ENCODE assay signal across 12 cellular contexts in the genomic region with DNA sequence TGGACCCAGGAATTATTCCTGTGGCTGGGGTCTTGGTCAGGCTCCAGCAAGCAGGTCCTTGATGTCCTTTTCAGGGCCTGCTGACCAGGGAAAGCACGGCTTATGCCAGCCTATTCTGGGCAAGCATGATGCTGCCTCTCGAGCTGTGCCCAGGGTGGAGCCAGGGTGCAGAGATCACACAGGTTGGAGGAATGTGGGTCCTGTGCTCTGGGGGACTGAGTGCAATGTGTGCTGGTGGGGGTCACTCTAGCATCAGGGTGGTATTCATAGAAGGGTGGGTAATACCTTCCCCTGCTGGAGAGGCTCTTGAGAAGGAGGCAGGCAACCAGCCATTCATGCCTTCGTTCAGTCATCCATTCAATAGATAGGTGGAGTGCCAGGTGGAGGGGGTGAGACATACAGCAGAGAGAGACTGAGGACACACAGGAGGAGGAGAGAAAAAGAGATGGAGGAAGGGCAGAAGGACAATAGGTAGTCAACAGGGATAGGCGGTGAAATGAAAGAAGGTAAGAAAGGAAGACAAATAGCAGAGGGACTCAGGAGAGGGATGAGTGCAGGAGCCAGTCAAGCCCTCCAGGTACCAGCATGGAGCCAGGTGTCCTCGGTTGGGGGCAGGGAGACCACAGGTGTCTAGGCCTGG. TPM values are rescaled to one million over a fixed set of nuclear protein-coding genes. Genes with fewer than 3 reads are reported as not detected.
A peak's percentile ranks its signal among the peaks of the same experiment; 100 is the strongest.
DNase-seq lines count a peak whose midpoint lies in the region; ATAC-seq and TF ChIP-seq lines count a peak whose summit lies in the region.
"Had no signal": no experiment of that assay in that cellular context is flagged by ENCODE, and none has a peak within 500 bp of the region (broad histone marks: within the 10 kb centered on the region; RNA-seq: fewer than 3 reads in every experiment).

No MANE protein-coding gene starts in this region.

- no peaks in the 10 kb centered on the region for H3K9me3 Mint-ChIP-seq in activated T-cell treated with anti-CD3 and anti-CD28 coated beads, Interleukin-2, amount 50 U/mL, for 4 hours
- H3K9me3 Mint-ChIP-seq in stimulated activated effector memory CD8-positive, alpha-beta T cell treated with anti-CD3 and anti-CD28 coated beads, Interleukin-12 subunit alpha, Interleukin-12 subunit beta, amount 100 ng/mL, for 72 hours, result no peaks in the 10 kb centered on the region
- no peaks in the 10 kb centered on the region for H3K9me3 Mint-ChIP-seq in activated CD4-positive, alpha-beta T cell treated with anti-CD3 and anti-CD28 coated beads for 36 hours (ENCODE audit: low read depth)

- peak overlapping the region; percentile 86 for H3K27ac ChIP-seq in foreskin keratinocyte

- POLR2A ChIA-PET in activated CD4-positive, alpha-beta T cell treated with anti-CD3 and anti-CD28 coated beads for 36 hours (lab: Charles Lee), result no interaction called here

- no peak for ATAC-seq in activated T-cell treated with anti-CD3 and anti-CD28 coated beads, Interleukin-2, amount 50 U/mL, for 4 hours
- ATAC-seq in T-helper 17 cell (no peak), foreskin keratinocyte (no peak), GM18498 (IDR thresholded peaks at IDR 0.05; ENCODE audit: unreplicated experiment) (no peak)
- ATAC-seq in stimulated activated effector memory CD8-positive, alpha-beta T cell treated with anti-CD3 and anti-CD28 coated beads, Interleukin-12 subunit alpha, Interleukin-12 subunit beta, amount 100 ng/mL, for 72 hours, result no peak
- no peak for ATAC-seq in activated CD4-positive, alpha-beta T cell treated with anti-CD3 and anti-CD28 coated beads for 36 hours

- H3K36me3 Mint-ChIP-seq in activated T-cell treated with anti-CD3 and anti-CD28 coated beads, Interleukin-2, amount 50 U/mL, for 4 hours (ENCODE audit: insufficient read depth), result peaks cover 6% of the 10 kb centered on the region
- no peaks in the 10 kb centered on the region for H3K36me3 Mint-ChIP-seq in T-helper 17 cell (ENCODE audit: low read depth)
- H3K36me3 Mint-ChIP-seq in stimulated activated effector memory CD8-positive, alpha-beta T cell treated with anti-CD3 and anti-CD28 coated beads, Interleukin-12 subunit alpha, Interleukin-12 subunit beta, amount 100 ng/mL, for 72 hours, result peaks cover 34% of the 10 kb centered on the region
- peaks cover 9% of the 10 kb centered on the region for H3K36me3 Mint-ChIP-seq in activated CD4-positive, alpha-beta T cell treated with anti-CD3 and anti-CD28 coated beads for 36 hours (ENCODE audit: low read depth)

- H3K9me3 ChIP-seq in T-helper 17 cell (ENCODE audit: control insufficient read depth, low read length, poor library complexity, severe bottlenecking), result no peaks in the 10 kb centered on the region

- intact Hi-C loops in activated CD4-positive, alpha-beta T cell treated with anti-CD3 and anti-CD28 coated beads for 36 hours (cut with DNase I, micrococcal nuclease), result no loop called here

- H3K27me3 Mint-ChIP-seq in activated T-cell treated with anti-CD3 and anti-CD28 coated beads, Interleukin-2, amount 50 U/mL, for 4 hours (ENCODE audit: low read depth), result no peaks in the 10 kb centered on the region
- no peaks in the 10 kb centered on the region for H3K27me3 Mint-ChIP-seq in T-helper 17 cell
- H3K27me3 Mint-ChIP-seq in activated CD4-positive, alpha-beta T cell treated with anti-CD3 and anti-CD28 coated beads for 36 hours, result no peaks in the 10 kb centered on the region

- H3K27me3 ChIP-seq in foreskin keratinocyte, result no peaks in the 10 kb centered on the region

- H3K4me1 ChIP-seq in foreskin keratinocyte, result peaks cover 50% of the 10 kb centered on the region

- H3K4me1 Mint-ChIP-seq in activated T-cell treated with anti-CD3 and anti-CD28 coated beads, Interleukin-2, amount 50 U/mL, for 4 hours (ENCODE audit: low read depth), result peaks cover 40% of the 10 kb centered on the region
- peaks cover 33% of the 10 kb centered on the region for H3K4me1 Mint-ChIP-seq in T-helper 17 cell
- peaks cover 42% of the 10 kb centered on the region for H3K4me1 Mint-ChIP-seq in stimulated activated effector memory CD8-positive, alpha-beta T cell treated with anti-CD3 and anti-CD28 coated beads, Interleukin-12 subunit alpha, Interleukin-12 subunit beta, amount 100 ng/mL, for 72 hours
- H3K4me1 Mint-ChIP-seq in activated CD4-positive, alpha-beta T cell treated with anti-CD3 and anti-CD28 coated beads for 36 hours, result peaks cover 19% of the 10 kb centered on the region

- no peak for DNase-seq in activated T-cell treated with anti-CD3 and anti-CD28 coated beads, Interleukin-2, amount 50 U/mL, for 4 hours
- DNase-seq in activated T-cell treated with anti-CD3 and anti-CD28 coated beads for 4 hours (no peak), T-helper 17 cell (no peak), foreskin keratinocyte (no peak), anterior cingulate cortex (lab: John Stamatoyannopoulos, UW) (no peak)
- DNase-seq in stimulated activated effector memory CD8-positive, alpha-beta T cell treated with anti-CD3 and anti-CD28 coated beads, Interleukin-12 subunit alpha, Interleukin-12 subunit beta, amount 100 ng/mL, for 72 hours (ENCODE audit: low spot score in 2 of 2), result no peak
- DNase-seq in activated CD4-positive, alpha-beta T cell treated with anti-CD3 and anti-CD28 coated beads for 36 hours, result no peak
- DNase-seq: activated gamma-delta T cell; occipital lobe; stimulated activated CD4-positive, alpha-beta T cell treated with anti-CD3 and anti-CD28 coated beads, Interleukin-2, amount 100 ng/mL, for 48 hours had no signal

- no peak for TF ChIP-seq CTCF in foreskin keratinocyte (conservative IDR thresholded peaks at IDR 0.05)

- peak overlapping the region; percentile 84 for H3K27ac Mint-ChIP-seq in T-helper 17 cell
- H3K27ac Mint-ChIP-seq in stimulated activated effector memory CD8-positive, alpha-beta T cell treated with anti-CD3 and anti-CD28 coated beads, Interleukin-12 subunit alpha, Interleukin-12 subunit beta, amount 100 ng/mL, for 72 hours, result peak overlapping the region; percentile 52
- H3K27ac Mint-ChIP-seq in activated CD4-positive, alpha-beta T cell treated with anti-CD3 and anti-CD28 coated beads for 36 hours, result no peak overlapping the region

- CTCF ChIA-PET in activated CD4-positive, alpha-beta T cell treated with anti-CD3 and anti-CD28 coated beads for 36 hours (lab: Charles Lee), result interaction anchor here (1.0 kb wide), 1 partner anchor 11 kb away, joined by 3 read pairs; no protein-coding TSS in a partner anchor

- H3K4me3 Mint-ChIP-seq in activated T-cell treated with anti-CD3 and anti-CD28 coated beads, Interleukin-2, amount 50 U/mL, for 4 hours, result peak overlapping the region; percentile 42
- peak overlapping the region; percentile 72 for H3K4me3 Mint-ChIP-seq in T-helper 17 cell
- peak overlapping the region; percentile 56 for H3K4me3 Mint-ChIP-seq in stimulated activated effector memory CD8-positive, alpha-beta T cell treated with anti-CD3 and anti-CD28 coated beads, Interleukin-12 subunit alpha, Interleukin-12 subunit beta, amount 100 ng/mL, for 72 hours
- H3K4me3 Mint-ChIP-seq in activated CD4-positive, alpha-beta T cell treated with anti-CD3 and anti-CD28 coated beads for 36 hours, result no peak overlapping the region

RNA-seq across cellular contexts. Expression of a gene that starts 5.1 kb away (rescaled TPM):
- total RNA-seq in activated T-cell treated with anti-CD3 and anti-CD28 coated beads, Interleukin-2, amount 50 U/mL, for 4 hours, result 1 to 10 TPM in 1 of 3 donors, under 1 TPM in 2; 0.48 to 1.1 (median 0.55) TPM
- 1 to 10 TPM; 3.4 to 5.7 TPM for total RNA-seq in T-helper 17 cell
- 29.8 and 31.9 TPM in 2 replicates for total RNA-seq in foreskin keratinocyte
- polyA plus RNA-seq in foreskin keratinocyte, result 77.1 and 81.3 TPM in 2 replicates
- under 1 TPM; 0.73 to 0.74 TPM for total RNA-seq in activated CD4-positive, alpha-beta T cell treated with anti-CD3 and anti-CD28 coated beads for 36 hours

RNA-seq across cellular contexts. Expression of a gene that starts 25.4 kb away (rescaled TPM):
- total RNA-seq in activated T-cell treated with anti-CD3 and anti-CD28 coated beads, Interleukin-2, amount 50 U/mL, for 4 hours, result under 1 TPM in 2 of 3 donors, not detected in 1; 0.13 to 0.49 TPM
- under 1 TPM; 0.57 to 0.99 TPM for total RNA-seq in T-helper 17 cell
- total RNA-seq in foreskin keratinocyte, result 0.07 and 0.10 TPM in 2 replicates
- polyA plus RNA-seq in foreskin keratinocyte, result 0.07 TPM in 2 replicates
- 1 to 10 TPM in 1 of 2 experiments, under 1 TPM in 1; 0.98 to 1.7 TPM for total RNA-seq in activated CD4-positive, alpha-beta T cell treated with anti-CD3 and anti-CD28 coated beads for 36 hours
- total RNA-seq: endothelial cell of umbilical vein had no signal
- polyA plus RNA-seq: endothelial cell of umbilical vein had no signal

RNA-seq across cellular contexts. Expression of a gene that starts 29.4 kb away (rescaled TPM):
- total RNA-seq in activated T-cell treated with anti-CD3 and anti-CD28 coated beads, Interleukin-2, amount 50 U/mL, for 4 hours, result 10 to 100 TPM in 2 of 3 donors, 1 to 10 TPM in 1; 9.3 to 16.4 (median 12.4) TPM
- total RNA-seq in T-helper 17 cell (10 to 100 TPM; 61.6 to 71.4 TPM), foreskin keratinocyte (111 and 175 TPM in 2 replicates)
- 77.3 and 104 TPM in 2 replicates for polyA plus RNA-seq in foreskin keratinocyte
- total RNA-seq in activated CD4-positive, alpha-beta T cell treated with anti-CD3 and anti-CD28 coated beads for 36 hours, result 10 to 100 TPM; 38.6 to 58.0 TPM
